20 cellular contexts compared by ENCODE assay signal in genomic region chr3:35498506-35499210, GRCh38.
A peak's percentile ranks its signal among the peaks of the same experiment; 100 is the strongest.
DNase-seq lines count a peak whose midpoint lies in the region; ATAC-seq lines count a peak whose summit lies in the region.
"Had no signal": no experiment of that assay in that cellular context is flagged by ENCODE, and none has a peak within 500 bp of the region (broad histone marks: within the 10 kb centered on the region; RNA-seq: fewer than 3 reads in every experiment).

No MANE protein-coding gene starts in this region.

- WGBS in mesendoderm (ENCODE audit: extremely low coverage, insufficient coverage, low lambda C conversion rate), result no CpG with 5 or more reads among the region's 4 CpGs

- H3K79me1 ChIP-seq in mesendoderm (ENCODE audit: low read length), result no peaks in the 10 kb centered on the region

- no peak overlapping the region for H2BK5ac ChIP-seq in mesendoderm (ENCODE audit: low read length)

- no peaks in the 10 kb centered on the region for H3K27me3 ChIP-seq in mesendoderm (ENCODE audit: insufficient read depth, low read length, poor library complexity)
- H3K27me3 ChIP-seq: BE2C had no signal

- no peak overlapping the region for H4K8ac ChIP-seq in mesendoderm (ENCODE audit: low read depth, low read length)

- H4K5ac ChIP-seq in mesendoderm (ENCODE audit: low read length), result no peak overlapping the region

- no peak overlapping the region for H3K4me2 ChIP-seq in mesendoderm (ENCODE audit: low read length)
- H3K4me2 ChIP-seq: A549 had no signal

- no peak overlapping the region for H3K27ac ChIP-seq in mesendoderm (ENCODE audit: low read depth, low read length)
- H3K27ac ChIP-seq: A549 had no signal

- no peak for ATAC-seq in GM21737 (IDR thresholded peaks at IDR 0.05; ENCODE audit: unreplicated experiment)
- ATAC-seq: A549, K562, Right ventricle myocardium inferior had no signal

- no peak overlapping the region for H3K9ac ChIP-seq in mesendoderm (ENCODE audit: low read length)

- H2BK15ac ChIP-seq in mesendoderm (replicated peaks; ENCODE audit: low read depth), result no peak overlapping the region

- no peaks in the 10 kb centered on the region for H3K36me3 ChIP-seq in mesendoderm (ENCODE audit: control insufficient read depth, insufficient read depth, low read length)
- H3K36me3 ChIP-seq: BE2C had no signal

- no peaks in the 10 kb centered on the region for H3K4me1 ChIP-seq in mesendoderm (ENCODE audit: control insufficient read depth, low read depth, low read length)
- H3K4me1 ChIP-seq: A549, BE2C had no signal

- peak overlapping the region; percentile 51 for H3K18ac ChIP-seq in mesendoderm (ENCODE audit: low read length)

- DNase-seq in Kasumi-1 (lab: John Stamatoyannopoulos, UW), result peak; percentile 35 to 37
- peak; percentile 36 for DNase-seq in NOMO-1 treated with DMSO at 0.1 percent for 48 hours (lab: John Stamatoyannopoulos, UW; ENCODE audit: unreplicated experiment)
- peak; percentile 34 for DNase-seq in OCI-M1 (lab: John Stamatoyannopoulos, UW)
- DNase-seq in mesendoderm, result no peak
- DNase-seq in HuH-7.5 (ENCODE audit: low spot score), result no peak
- no peak for DNase-seq in medulla oblongata (ENCODE audit: extremely low spot score)
- DNase-seq: BE2C, EL, H9, HFFc6, MM.1S, NCI-H1417, NCI-H1694 treated with DMSO at 0.1 percent for 48 hours, NCI-H446, NCI-H526, SW 1271 had no signal

- no peaks in the 10 kb centered on the region for H3K79me2 ChIP-seq in mesendoderm (ENCODE audit: control insufficient read depth, insufficient read depth, low read length)

- H2BK120ac ChIP-seq in mesendoderm (ENCODE audit: low read depth, low read length), result no peak overlapping the region

- H2AK5ac ChIP-seq in mesendoderm (ENCODE audit: low read length), result no peak overlapping the region

- no peak overlapping the region for H3K23ac ChIP-seq in mesendoderm (ENCODE audit: low read length)

- H3K56ac ChIP-seq in mesendoderm (ENCODE audit: low read length), result no peak overlapping the region

- no peak overlapping the region for H3K4ac ChIP-seq in mesendoderm (ENCODE audit: low read depth, low read length)

- H3K4me3 ChIP-seq in mesendoderm (ENCODE audit: low read length), result no peak overlapping the region
- H3K4me3 ChIP-seq: A549, K562 had no signal

Comparison
In these comparisons a context has a peak if more than half of its experiments do, and no peak if none do; other contexts are left out.
1. DNase-seq: peak in Kasumi-1 (2 of 2), NOMO-1 treated with DMSO at 0.1 percent for 48 hours (single experiment) and OCI-M1 (single experiment); none in mesendoderm (single experiment), HuH-7.5 (single experiment) and medulla oblongata (single experiment).